30 cellular contexts compared by ENCODE assay signal in genomic region chr12:107356937-107357295, GRCh38.
"Had no signal": no experiment of that assay in that cellular context is flagged by ENCODE, and none has a peak within 500 bp of the region (broad histone marks: within the 10 kb centered on the region; RNA-seq: fewer than 3 reads in every experiment).

No MANE protein-coding gene starts in this region.

- H3K4me3 Mint-ChIP-seq: activated B cell treated with CpG ODN at 0.5 μM for 24 hours; activated CD8-positive, alpha-beta T cell treated with anti-CD3 and anti-CD28 coated beads for 36 hours; activated naive CD4-positive, alpha-beta T cell treated with anti-CD3 and anti-CD28 coated beads for 36 hours; activated naive CD4-positive, alpha-beta T cell treated with anti-CD3 and anti-CD28 coated beads, Interleukin-2, amount 50 U/mL, for 24 hours; T-helper 2 cell treated with Interferon-gamma antibody and Interleukin-4, amounts not matched to agents 5 μg/mL and 100 μg/mL, for 36 hours had no signal

- H3K9me3 ChIP-seq: body of pancreas, esophagus squamous epithelium had no signal

- ATAC-seq: body of pancreas, gastroesophageal sphincter, heart right ventricle, T-helper 17 cell had no signal

- H3K27me3 Mint-ChIP-seq: activated CD8-positive, alpha-beta T cell treated with anti-CD3 and anti-CD28 coated beads for 36 hours; activated naive CD4-positive, alpha-beta T cell treated with anti-CD3 and anti-CD28 coated beads, Interleukin-2, amount 50 U/mL, for 24 hours; T-helper 17 cell had no signal

- H3K9me3 Mint-ChIP-seq: activated B cell treated with CpG ODN at 0.5 μM for 24 hours; activated naive CD4-positive, alpha-beta T cell treated with anti-CD3 and anti-CD28 coated beads for 36 hours; activated naive CD4-positive, alpha-beta T cell treated with anti-CD3 and anti-CD28 coated beads, Interleukin-2, amount 50 U/mL, for 24 hours; activated T-helper 1 cell treated with anti-CD3 and anti-CD28 coated beads, Interleukin-12 subunit alpha, Interleukin-12 subunit beta, Interleukin-2, Interleukin-4 antibody, amounts not matched to agents 30 ng/mL and 10 ng/mL and 1 ng/mL, durations not matched to agents 14 hours and 24 hours and 36 hours; T-helper 2 cell treated with Interferon-gamma antibody and Interleukin-4, amounts not matched to agents 5 μg/mL and 100 μg/mL, for 36 hours had no signal

- H3K36me3 ChIP-seq: esophagus squamous epithelium, gastroesophageal sphincter, heart right ventricle, WERI-Rb-1 had no signal

- H3K4me1 Mint-ChIP-seq: activated B cell treated with CpG ODN at 0.5 μM for 24 hours had no signal

- DNase-seq: activated B cell treated with CpG ODN at 0.5 μM for 24 hours; activated CD4-positive, alpha-beta T cell treated with anti-CD3 and anti-CD28 coated beads for 48 hours; activated CD4-positive, alpha-beta T cell treated with anti-CD3 and anti-CD28 coated beads, Interleukin-2, amount 50 U/mL, for 1 hour; activated CD4-positive, alpha-beta T cell treated with anti-CD3 and anti-CD28 coated beads, Interleukin-2, amount 50 U/mL, for 48 hours; activated CD8-positive, alpha-beta memory T cell treated with anti-CD3 and anti-CD28 coated beads for 24 hours; activated CD8-positive, alpha-beta T cell treated with anti-CD3 and anti-CD28 coated beads for 36 hours; activated effector memory CD4-positive, alpha-beta T cell treated with anti-CD3 and anti-CD28 coated beads, Interleukin-2, amount 50 U/mL, for 16 hours; activated T-cell treated with anti-CD3 and anti-CD28 coated beads, Interleukin-2, amount 50 U/mL, for 1 hour; activated T-cell treated with anti-CD3 and anti-CD28 coated beads, Interleukin-2, amount 50 U/mL, for 48 hours; anterior cingulate cortex; body of pancreas; caudate nucleus; cortex of kidney; effector CD8-positive, alpha-beta T cell; esophagus squamous epithelium; foreskin melanocyte; heart right ventricle; T-helper 17 cell; T1000; WERI-Rb-1 had no signal

- H3K4me3 ChIP-seq: body of pancreas, esophagus squamous epithelium, gastroesophageal sphincter, heart right ventricle had no signal

- H3K27ac ChIP-seq: body of pancreas, epithelial cell of prostate, esophagus squamous epithelium, gastroesophageal sphincter, heart right ventricle, WERI-Rb-1 had no signal

- FAIRE-seq: colon, endometrium, endothelial cell of umbilical vein had no signal

- H3K27me3 ChIP-seq: body of pancreas, esophagus squamous epithelium had no signal

- H3K4me1 ChIP-seq: body of pancreas, gastroesophageal sphincter had no signal

- H3K27ac Mint-ChIP-seq: activated B cell treated with CpG ODN at 0.5 μM for 24 hours; activated CD8-positive, alpha-beta T cell treated with anti-CD3 and anti-CD28 coated beads for 36 hours; activated naive CD4-positive, alpha-beta T cell treated with anti-CD3 and anti-CD28 coated beads for 36 hours; activated naive CD4-positive, alpha-beta T cell treated with anti-CD3 and anti-CD28 coated beads, Interleukin-2, amount 50 U/mL, for 24 hours; activated T-helper 1 cell treated with anti-CD3 and anti-CD28 coated beads, Interleukin-12 subunit alpha, Interleukin-12 subunit beta, Interleukin-2, Interleukin-4 antibody, amounts not matched to agents 30 ng/mL and 10 ng/mL and 1 ng/mL, durations not matched to agents 14 hours and 24 hours and 36 hours; activated T-helper 2 cell treated with anti-CD3 and anti-CD28 coated beads, Interferon-gamma antibody, Interleukin-2, Interleukin-4, amounts not matched to agents 10 μg/mL and 5 μg/mL and 100 μg/mL, durations not matched to agents 14 hours and 24 hours and 36 hours; T-helper 17 cell; T-helper 2 cell treated with Interferon-gamma antibody and Interleukin-4, amounts not matched to agents 5 μg/mL and 100 μg/mL, for 36 hours had no signal
